In genomic region chr4:113899260-113900177, GRCh38 we compare ENCODE assay signal across 9 cellular contexts.
A peak's percentile ranks its signal among the peaks of the same experiment; 100 is the strongest.
DNase-seq lines count a peak whose midpoint lies in the region; ATAC-seq and TF ChIP-seq lines count a peak whose summit lies in the region.
"Had no signal": no experiment of that assay in that cellular context is flagged by ENCODE, and none has a peak within 500 bp of the region (broad histone marks: within the 10 kb centered on the region; RNA-seq: fewer than 3 reads in every experiment).

No MANE protein-coding gene starts in this region.

- H3K4me3 Mint-ChIP-seq in T-helper 2 cell treated with Interferon-gamma antibody and Interleukin-4, amounts not matched to agents 5 μg/mL and 100 μg/mL, for 36 hours: peak overlapping the region; percentile 24

- H3K4me1 ChIP-seq in body of pancreas: peaks cover 16% of the 10 kb centered on the region

- ATAC-seq in HG03045 (IDR thresholded peaks at IDR 0.05; ENCODE audit: unreplicated experiment) (peak; percentile 72), body of pancreas (no peak)

- H3K36me3 Mint-ChIP-seq in T-helper 2 cell treated with Interferon-gamma antibody and Interleukin-4, amounts not matched to agents 5 μg/mL and 100 μg/mL, for 36 hours (ENCODE audit: low read depth): no peaks in the 10 kb centered on the region

- H3K27ac Mint-ChIP-seq in T-helper 2 cell treated with Interferon-gamma antibody and Interleukin-4, amounts not matched to agents 5 μg/mL and 100 μg/mL, for 36 hours: peak overlapping the region; percentile 78

- H3K4me3 ChIP-seq in body of pancreas: no peak overlapping the region

- no peaks in the 10 kb centered on the region for H3K27me3 ChIP-seq in body of pancreas

- DNase-seq in activated CD8-positive, alpha-beta memory T cell treated with anti-CD3 and anti-CD28 coated beads, Interleukin-2, amount 50 U/mL, for 4 hours: peak; percentile 21
- DNase-seq in activated CD8-positive, alpha-beta memory T cell treated with anti-CD3 and anti-CD28 coated beads for 24 hours: no peak
- DNase-seq in T-helper 2 cell treated with Interferon-gamma antibody and Interleukin-4, amounts not matched to agents 5 μg/mL and 100 μg/mL, for 36 hours (ENCODE audit: low spot score): no peak
- DNase-seq in stimulated activated naive CD4-positive, alpha-beta T cell (lab: John Stamatoyannopoulos, UW): peak in 4 of 6 experiments; percentile 27 to 81 (median 75)
- DNase-seq in GM19240 (ENCODE audit: insufficient read length, low spot score) (no peak), body of pancreas (no peak), NCI-H128 (lab: John Stamatoyannopoulos, UW; ENCODE audit: unreplicated experiment) (no peak)
- DNase-seq: NCI-H1417 had no signal

- intact Hi-C loops in body of pancreas (cut with DNase I): no loop called here

- H3K36me3 ChIP-seq in body of pancreas (replicated peaks in 1 of 2; ENCODE audit: insufficient read depth in 1 of 2, low read depth in 2 of 2): no peaks in the 10 kb centered on the region

- peaks cover 42% of the 10 kb centered on the region for H3K4me1 Mint-ChIP-seq in T-helper 2 cell treated with Interferon-gamma antibody and Interleukin-4, amounts not matched to agents 5 μg/mL and 100 μg/mL, for 36 hours (ENCODE audit: low read depth)

- no peak for TF ChIP-seq POLR2A in body of pancreas (IDR thresholded peaks at IDR 0.05)

- peaks cover 4% of the 10 kb centered on the region for H3K27me3 Mint-ChIP-seq in T-helper 2 cell treated with Interferon-gamma antibody and Interleukin-4, amounts not matched to agents 5 μg/mL and 100 μg/mL, for 36 hours (ENCODE audit: low read depth)

- no peak overlapping the region for H3K27ac ChIP-seq in body of pancreas

- no peaks in the 10 kb centered on the region for H3K9me3 Mint-ChIP-seq in T-helper 2 cell treated with Interferon-gamma antibody and Interleukin-4, amounts not matched to agents 5 μg/mL and 100 μg/mL, for 36 hours

- no peak for TF ChIP-seq CTCF in body of pancreas (IDR thresholded peaks at IDR 0.05)

- no peaks in the 10 kb centered on the region for H3K9me3 ChIP-seq in body of pancreas

- WGBS in body of pancreas, 2 donors: 79 to 86% methylated on average over 1 of the region's 1 CpG

Comparison
In these comparisons a context has a peak if more than half of its experiments do, and no peak if none do; other contexts are left out.
1. DNase-seq: peak in activated CD8-positive, alpha-beta memory T cell treated with anti-CD3 and anti-CD28 coated beads, Interleukin-2, amount 50 U/mL, for 4 hours (single experiment) and stimulated activated naive CD4-positive, alpha-beta T cell (4 of 6); none in activated CD8-positive, alpha-beta memory T cell treated with anti-CD3 and anti-CD28 coated beads for 24 hours (single experiment), T-helper 2 cell treated with Interferon-gamma antibody and Interleukin-4, amounts not matched to agents 5 μg/mL and 100 μg/mL, for 36 hours (single experiment), GM19240 (single experiment), body of pancreas (0 of 4) and NCI-H128 (single experiment).